Comparison of ENCODE assay signal across 1 cellular context in genomic region chr11:65219930-65220213, GRCh38.
TF ChIP-seq lines count a peak whose summit lies in the region.

No MANE protein-coding gene starts in this region.

TF ChIP-seq in K562, 482 proteins besides CTCF, POLR2A, EP300 and RAD21:
- TF ChIP-seq NUFIP1 (IDR thresholded peaks at IDR 0.05; ENCODE audit: partially characterized antibody) = no peak
- TF ChIP-seq GABPA (tag; conservative IDR thresholded peaks at IDR 0.05; ENCODE audit: low read depth) = peak; percentile 53
- TF ChIP-seq HMBOX1 (IDR thresholded peaks at IDR 0.05) = 0 out of 2 replicates have a peak, but pooled peaks have one; percentile 41
- no peak for TF ChIP-seq RCOR1 (IDR thresholded peaks at IDR 0.05; ENCODE audit: borderline replicate concordance in 1 of 2, low read depth in 2 of 2, low read length in 2 of 2)
- TF ChIP-seq HDGF (IDR thresholded peaks at IDR 0.05) = no peak
- no peak for TF ChIP-seq ZNF277 (CRISPR knock-in tag; IDR thresholded peaks at IDR 0.05; ENCODE audit: borderline replicate concordance)
- no peak for TF ChIP-seq ZNF589 (CRISPR knock-in tag; IDR thresholded peaks at IDR 0.05; ENCODE audit: low read depth)
- TF ChIP-seq HNRNPH1 (optimal IDR thresholded peaks at IDR 0.05; ENCODE audit: low read depth, low read length) = no peak
- TF ChIP-seq ZNF592 (IDR thresholded peaks at IDR 0.05) = no peak
- no peak for TF ChIP-seq STAT5A (IDR thresholded peaks at IDR 0.05; ENCODE audit: borderline replicate concordance, low read length)
- no peak for TF ChIP-seq CCAR2 (IDR thresholded peaks at IDR 0.05; ENCODE audit: low read depth, low read length)
- TF ChIP-seq CHD2 (IDR thresholded peaks at IDR 0.05; ENCODE audit: low read depth, low read length) = no peak
- TF ChIP-seq PHB2 (IDR thresholded peaks at IDR 0.05; ENCODE audit: low read depth) = no peak
- no peak for TF ChIP-seq TCF7 (IDR thresholded peaks at IDR 0.05; ENCODE audit: borderline replicate concordance)
- TF ChIP-seq IRF2 (CRISPR knock-in tag; IDR thresholded peaks at IDR 0.05) = no peak
- no peak for TF ChIP-seq THRB (CRISPR knock-in tag; conservative IDR thresholded peaks at IDR 0.05)
- no peak for TF ChIP-seq TAF9B (IDR thresholded peaks at IDR 0.05; ENCODE audit: partially characterized antibody)
- no peak for TF ChIP-seq NFYB (IDR thresholded peaks at IDR 0.05; ENCODE audit: extremely low read depth, insufficient read length)
- TF ChIP-seq ATF3 (IDR thresholded peaks at IDR 0.05) = peak; percentile 23; the same call in 1 of the 2 replicates
- no peak for TF ChIP-seq ATF3 (CRISPR knock-in tag; conservative IDR thresholded peaks at IDR 0.05)
- TF ChIP-seq ARID3B (CRISPR knock-in tag; IDR thresholded peaks at IDR 0.05; ENCODE audit: borderline replicate concordance) = no peak
- TF ChIP-seq ZNF696 (CRISPR knock-in tag; conservative IDR thresholded peaks at IDR 0.05) = no peak
- TF ChIP-seq ZFP36 (IDR thresholded peaks at IDR 0.05; ENCODE audit: low read depth, low read length, partially characterized antibody) = no peak
- TF ChIP-seq TEAD1 (CRISPR knock-in tag; IDR thresholded peaks at IDR 0.05) = no peak
- TF ChIP-seq SRSF1 (IDR thresholded peaks at IDR 0.05; ENCODE audit: low read depth, low read length) = no peak
- TF ChIP-seq ZBTB12 (CRISPR knock-in tag; IDR thresholded peaks at IDR 0.05) = no peak
- no peak for TF ChIP-seq ZNF583 (CRISPR knock-in tag; IDR thresholded peaks at IDR 0.05)
- TF ChIP-seq ZNF239 (CRISPR knock-in tag; IDR thresholded peaks at IDR 0.05) = no peak
